In genomic region chr19:23776507-23777205, GRCh38 we compare ENCODE assay signal across 17 cellular contexts. TPM values are rescaled to one million over a fixed set of nuclear protein-coding genes. Genes with fewer than 3 reads are reported as not detected.
DNase-seq lines count a peak whose midpoint lies in the region; ATAC-seq and TF ChIP-seq lines count a peak whose summit lies in the region.
"Had no signal": no experiment of that assay in that cellular context is flagged by ENCODE, and none has a peak within 500 bp of the region (broad histone marks: within the 10 kb centered on the region; RNA-seq: fewer than 3 reads in every experiment).

No MANE protein-coding gene starts in this region.

- TF ChIP-seq CTCF in WTC11 (IDR thresholded peaks at IDR 0.05) (no peak), MCF 10A (IDR thresholded peaks at IDR 0.05; ENCODE audit: unreplicated experiment) (no peak)

- intact Hi-C loops in MCF 10A (cut with micrococcal nuclease) = no loop called here

- H3K27ac Mint-ChIP-seq in stimulated activated naive CD8-positive, alpha-beta T cell treated with anti-CD3 and anti-CD28 coated beads, Interleukin-15, Interleukin-2, amounts not matched to agents 100 ng/mL and 50 ng/mL, for 24 hours = peak overlapping the region; percentile 67
- peak overlapping the region in 1 of 2 donors; percentile 80 for H3K27ac Mint-ChIP-seq in stimulated activated naive CD8-positive, alpha-beta T cell treated with anti-CD3 and anti-CD28 coated beads, Interleukin-15, amount 100 ng/mL, for 72 hours
- peak overlapping the region; percentile 50; the same call in 1 of the 2 replicates for H3K27ac Mint-ChIP-seq in WTC11
- H3K27ac Mint-ChIP-seq in MCF 10A (ENCODE audit: low read depth, unreplicated experiment) = no peak overlapping the region

- no peak for DNase-seq in stimulated activated naive CD8-positive, alpha-beta T cell treated with anti-CD3 and anti-CD28 coated beads, Interleukin-15, amount 100 ng/mL, for 72 hours
- no peak for DNase-seq in WTC11 (ENCODE audit: low spot score)
- DNase-seq in mesenteric fat pad (ENCODE audit: low spot score) = peak; percentile 14
- DNase-seq in MCF 10A (ENCODE audit: unreplicated experiment) = no peak
- DNase-seq in NCI-H1105 treated with DMSO at 0.1 percent for 48 hours (lab: John Stamatoyannopoulos, UW) = no peak
- DNase-seq: ACHN, C1 segment of cervical spinal cord, COR-L47, DMS 273 treated with DMSO at 0.1 percent for 48 hours, GDM1, NCI-H1436, NCI-H2029 treated with DMSO at 0.1 percent for 48 hours, NCI-H2171, NCI-H526 treated with DMSO at 0.1 percent for 48 hours, Peyer's patch had no signal

- no peaks in the 10 kb centered on the region for H3K27me3 Mint-ChIP-seq in stimulated activated naive CD8-positive, alpha-beta T cell treated with anti-CD3 and anti-CD28 coated beads, Interleukin-15, Interleukin-2, amounts not matched to agents 100 ng/mL and 50 ng/mL, for 24 hours
- no peaks in the 10 kb centered on the region for H3K27me3 Mint-ChIP-seq in stimulated activated naive CD8-positive, alpha-beta T cell treated with anti-CD3 and anti-CD28 coated beads, Interleukin-15, amount 100 ng/mL, for 72 hours
- H3K27me3 Mint-ChIP-seq in WTC11 (ENCODE audit: low read depth) = no peaks in the 10 kb centered on the region
- no peaks in the 10 kb centered on the region for H3K27me3 Mint-ChIP-seq in MCF 10A (ENCODE audit: insufficient read depth, unreplicated experiment)

- ATAC-seq in stimulated activated naive CD8-positive, alpha-beta T cell treated with anti-CD3 and anti-CD28 coated beads, Interleukin-15, amount 100 ng/mL, for 72 hours = no peak
- no peak for ATAC-seq in WTC11
- no peak for ATAC-seq in HG03354 (IDR thresholded peaks at IDR 0.05; ENCODE audit: poor library complexity, severe bottlenecking, unreplicated experiment)

- H3K4me3 Mint-ChIP-seq in stimulated activated naive CD8-positive, alpha-beta T cell treated with anti-CD3 and anti-CD28 coated beads, Interleukin-15, Interleukin-2, amounts not matched to agents 100 ng/mL and 50 ng/mL, for 24 hours = no peak overlapping the region
- no peak overlapping the region for H3K4me3 Mint-ChIP-seq in stimulated activated naive CD8-positive, alpha-beta T cell treated with anti-CD3 and anti-CD28 coated beads, Interleukin-15, amount 100 ng/mL, for 72 hours
- no peak overlapping the region for H3K4me3 Mint-ChIP-seq in WTC11
- no peak overlapping the region for H3K4me3 Mint-ChIP-seq in MCF 10A (ENCODE audit: unreplicated experiment)

- POLR2A ChIA-PET in WTC11 (lab: Charles Lee) (no interaction called here), MCF 10A (lab: Yijun Ruan, JAX) (interaction anchor here (0.6 kb wide), 1 partner anchor 556 kb away, joined by 3 read pairs; no protein-coding TSS in a partner anchor)

- H3K36me3 Mint-ChIP-seq in stimulated activated naive CD8-positive, alpha-beta T cell treated with anti-CD3 and anti-CD28 coated beads, Interleukin-15, Interleukin-2, amounts not matched to agents 100 ng/mL and 50 ng/mL, for 24 hours (ENCODE audit: low read depth) = peaks cover 55% of the 10 kb centered on the region
- peaks cover 84% of the 10 kb centered on the region for H3K36me3 Mint-ChIP-seq in WTC11
- H3K36me3 Mint-ChIP-seq in MCF 10A (ENCODE audit: insufficient read depth, unreplicated experiment) = no peaks in the 10 kb centered on the region

- H3K9me3 Mint-ChIP-seq in stimulated activated naive CD8-positive, alpha-beta T cell treated with anti-CD3 and anti-CD28 coated beads, Interleukin-15, Interleukin-2, amounts not matched to agents 100 ng/mL and 50 ng/mL, for 24 hours = peaks cover 20% of the 10 kb centered on the region
- H3K9me3 Mint-ChIP-seq in stimulated activated naive CD8-positive, alpha-beta T cell treated with anti-CD3 and anti-CD28 coated beads, Interleukin-15, amount 100 ng/mL, for 72 hours = peaks cover 4 to 7% of the 10 kb centered on the region in 2 donors
- H3K9me3 Mint-ChIP-seq in WTC11 (no peaks in the 10 kb centered on the region), MCF 10A (ENCODE audit: unreplicated experiment) (peaks cover 46% of the 10 kb centered on the region)

- CTCF ChIA-PET in WTC11 (lab: Charles Lee) (no interaction called here), MCF 10A (lab: Yijun Ruan, JAX) (no interaction called here)

- BruUV-seq in MCF 10A (replicated peaks; lab: Mats Ljungman, UMichigan) = no TSS peak

- H3K4me1 Mint-ChIP-seq in stimulated activated naive CD8-positive, alpha-beta T cell treated with anti-CD3 and anti-CD28 coated beads, Interleukin-15, Interleukin-2, amounts not matched to agents 100 ng/mL and 50 ng/mL, for 24 hours (ENCODE audit: low read depth) = peaks cover 22% of the 10 kb centered on the region
- peaks cover 24% of the 10 kb centered on the region for H3K4me1 Mint-ChIP-seq in stimulated activated naive CD8-positive, alpha-beta T cell treated with anti-CD3 and anti-CD28 coated beads, Interleukin-15, amount 100 ng/mL, for 72 hours
- H3K4me1 Mint-ChIP-seq in WTC11 (no peaks in the 10 kb centered on the region), MCF 10A (ENCODE audit: insufficient read depth, unreplicated experiment) (no peaks in the 10 kb centered on the region)

TF ChIP-seq in WTC11, 78 proteins besides CTCF, POLR2A, EP300 and RAD21:
- TF ChIP-seq, protein P1, sequence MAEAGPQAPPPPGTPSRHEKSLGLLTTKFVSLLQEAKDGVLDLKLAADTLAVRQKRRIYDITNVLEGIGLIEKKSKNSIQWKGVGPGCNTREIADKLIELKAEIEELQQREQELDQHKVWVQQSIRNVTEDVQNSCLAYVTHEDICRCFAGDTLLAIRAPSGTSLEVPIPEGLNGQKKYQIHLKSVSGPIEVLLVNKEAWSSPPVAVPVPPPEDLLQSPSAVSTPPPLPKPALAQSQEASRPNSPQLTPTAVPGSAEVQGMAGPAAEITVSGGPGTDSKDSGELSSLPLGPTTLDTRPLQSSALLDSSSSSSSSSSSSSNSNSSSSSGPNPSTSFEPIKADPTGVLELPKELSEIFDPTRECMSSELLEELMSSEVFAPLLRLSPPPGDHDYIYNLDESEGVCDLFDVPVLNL (CRISPR knock-in tag; IDR thresholded peaks at IDR 0.05; ENCODE audit: borderline replicate concordance, low read depth) = no peak
- TF ChIP-seq TEAD1 (CRISPR knock-in tag; IDR thresholded peaks at IDR 0.05) = no peak
- no peak for TF ChIP-seq PRDM15 (CRISPR knock-in tag; IDR thresholded peaks at IDR 0.05)

RNA-seq across cellular contexts. Expression of gene ZNF681, which starts 18.0 kb away (rescaled TPM):
- 12.9 to 16.9 TPM (median 14.5 TPM) in 3 replicates for total RNA-seq in WTC11 (2021)
- total RNA-seq in mesenteric fat pad = 0.96 TPM
- not detected in 2 replicates for total RNA-seq in MCF 10A (2022)
